12 cellular contexts compared by ENCODE assay signal in genomic region chr6:136607204-136607931, GRCh38. TPM values are rescaled to one million over a fixed set of nuclear protein-coding genes. Genes with fewer than 3 reads are reported as not detected.
DNase-seq lines count a peak whose midpoint lies in the region; ATAC-seq and TF ChIP-seq lines count a peak whose summit lies in the region.
"Had no signal": no experiment of that assay in that cellular context is flagged by ENCODE, and none has a peak within 500 bp of the region (broad histone marks: within the 10 kb centered on the region; RNA-seq: fewer than 3 reads in every experiment).

No MANE protein-coding gene starts in this region.

- no TSS peak for BruUV-seq in Caco-2 (replicated peaks; lab: Mats Ljungman, UMichigan)
- BruUV-seq in Panc1 (replicated peaks; lab: Mats Ljungman, UMichigan): no TSS peak

- H3K4me3 ChIP-seq in Caco-2 (ENCODE audit: low read depth, low read length) (no peak overlapping the region), Panc1 (ENCODE audit: low read depth in 2 of 2, low read length in 2 of 2) (no peak overlapping the region)
- H3K4me3 ChIP-seq: lower lobe of right lung had no signal

- H3K36me3 Mint-ChIP-seq in Caco-2 (ENCODE audit: insufficient read depth, unreplicated experiment): no peaks in the 10 kb centered on the region
- H3K36me3 Mint-ChIP-seq in activated CD8-positive, alpha-beta T cell treated with anti-CD3 and anti-CD28 coated beads, Interleukin-2, amount 10 ng/mL, durations not matched to agents 7 days and 5 days (ENCODE audit: low read depth): peaks cover 27% of the 10 kb centered on the region

- DNase-seq in Caco-2: peak in 1 of 2 experiments; percentile 41
- DNase-seq in M059J (ENCODE audit: low read depth): peak; percentile 59
- peak; percentile 27 for DNase-seq in Panc1 (ENCODE audit: low read depth, low spot score)
- peak; percentile 69 for DNase-seq in iris pigment epithelial cell (ENCODE audit: low read depth)
- DNase-seq in activated CD8-positive, alpha-beta T cell treated with anti-CD3 and anti-CD28 coated beads, Interleukin-2, amount 10 ng/mL, durations not matched to agents 7 days and 5 days: no peak
- no peak for DNase-seq in GM13977 (ENCODE audit: low spot score)

- peaks cover 18% of the 10 kb centered on the region for H3K4me1 ChIP-seq in Caco-2
- peaks cover 35% of the 10 kb centered on the region for H3K4me1 ChIP-seq in Panc1 (ENCODE audit: control insufficient read depth, insufficient read depth, low read length)

- POLR2A ChIA-PET in Caco-2 (lab: Charles Lee) (no interaction called here), Panc1 (lab: Charles Lee) (no interaction called here)
- POLR2A ChIA-PET in activated CD8-positive, alpha-beta T cell treated with anti-CD3 and anti-CD28 coated beads, Interleukin-2, amount 10 ng/mL, durations not matched to agents 7 days and 5 days (lab: Charles Lee): no interaction called here

- in situ Hi-C loops in Panc1 (cut with HindIII; ENCODE audit: low pct_unique_long_range_greater_than_20kb, low sequenced_read_pairs) (no loop called here), GM13977 (cut with MboI; ENCODE audit: low pct_unique_long_range_greater_than_20kb, low sequenced_read_pairs, unreplicated experiment) (no loop called here)

- H3K27ac ChIP-seq in Panc1 (ENCODE audit: low read length): 0 out of 2 replicates have a peak overlapping the region, but pooled peaks have one; percentile 9
- H3K27ac ChIP-seq: lower lobe of right lung, RWPE1 had no signal

- H3K36me3 ChIP-seq in Caco-2 (ENCODE audit: control insufficient read depth, insufficient read depth, low read length) (no peaks in the 10 kb centered on the region), Panc1 (ENCODE audit: control insufficient read depth, insufficient read depth, low read length) (no peaks in the 10 kb centered on the region)

- TF ChIP-seq CTCF in Caco-2 (IDR thresholded peaks at IDR 0.05; ENCODE audit: insufficient read depth in 1 of 2, low read depth in 1 of 2, low read length in 1 of 2, severe bottlenecking in 1 of 2, unreplicated experiment in 1 of 2): no peak
- TF ChIP-seq CTCF in Panc1 (IDR thresholded peaks at IDR 0.05): no peak
- no peak for TF ChIP-seq CTCF in GM13977 (IDR thresholded peaks at IDR 0.05; ENCODE audit: extremely low read depth, insufficient read depth, missing control alignments)

- H3K27ac Mint-ChIP-seq in Caco-2 (ENCODE audit: unreplicated experiment): peak overlapping the region; percentile 43
- no peak overlapping the region for H3K27ac Mint-ChIP-seq in activated CD8-positive, alpha-beta T cell treated with anti-CD3 and anti-CD28 coated beads, Interleukin-2, amount 10 ng/mL, durations not matched to agents 7 days and 5 days
- H3K27ac Mint-ChIP-seq: activated naive CD8-positive, alpha-beta T cell treated with anti-CD3 and anti-CD28 coated beads, Interleukin-2, amount 10 ng/mL, durations not matched to agents 7 days and 5 days; B cell had no signal

- ATAC-seq in Panc1 (no peak), GM19324 (IDR thresholded peaks at IDR 0.05; ENCODE audit: low FRiP score, unreplicated experiment) (no peak), GM21723 (IDR thresholded peaks at IDR 0.05; ENCODE audit: unreplicated experiment) (no peak)
- ATAC-seq in activated CD8-positive, alpha-beta T cell treated with anti-CD3 and anti-CD28 coated beads, Interleukin-2, amount 10 ng/mL, durations not matched to agents 7 days and 5 days: no peak

- H3K27me3 ChIP-seq in Caco-2 (replicated peaks; ENCODE audit: control insufficient read depth, insufficient read depth, low read length) (no peaks in the 10 kb centered on the region), Panc1 (ENCODE audit: control insufficient read depth, insufficient read depth, low read length) (no peaks in the 10 kb centered on the region)

- H3K9me3 Mint-ChIP-seq in Caco-2 (ENCODE audit: unreplicated experiment): no peaks in the 10 kb centered on the region
- H3K9me3 Mint-ChIP-seq in activated CD8-positive, alpha-beta T cell treated with anti-CD3 and anti-CD28 coated beads, Interleukin-2, amount 10 ng/mL, durations not matched to agents 7 days and 5 days (ENCODE audit: insufficient read depth): no peaks in the 10 kb centered on the region
- H3K9me3 Mint-ChIP-seq: activated naive CD8-positive, alpha-beta T cell treated with anti-CD3 and anti-CD28 coated beads, Interleukin-2, amount 10 ng/mL, durations not matched to agents 7 days and 5 days had no signal

- H3K4me3 Mint-ChIP-seq in Caco-2 (ENCODE audit: unreplicated experiment): no peak overlapping the region
- no peak overlapping the region for H3K4me3 Mint-ChIP-seq in activated CD8-positive, alpha-beta T cell treated with anti-CD3 and anti-CD28 coated beads, Interleukin-2, amount 10 ng/mL, durations not matched to agents 7 days and 5 days
- H3K4me3 Mint-ChIP-seq: activated naive CD8-positive, alpha-beta T cell treated with anti-CD3 and anti-CD28 coated beads, Interleukin-2, amount 10 ng/mL, durations not matched to agents 7 days and 5 days; B cell had no signal

- no peaks in the 10 kb centered on the region for H3K9me3 ChIP-seq in Caco-2
- no peaks in the 10 kb centered on the region for H3K9me3 ChIP-seq in Panc1 (ENCODE audit: control insufficient read depth, insufficient read depth, low read depth, low read length)
- H3K9me3 ChIP-seq: lower lobe of right lung had no signal

- no peaks in the 10 kb centered on the region for H3K27me3 Mint-ChIP-seq in Caco-2 (ENCODE audit: insufficient read depth, unreplicated experiment)
- no peaks in the 10 kb centered on the region for H3K27me3 Mint-ChIP-seq in activated CD8-positive, alpha-beta T cell treated with anti-CD3 and anti-CD28 coated beads, Interleukin-2, amount 10 ng/mL, durations not matched to agents 7 days and 5 days (ENCODE audit: low read depth)
- H3K27me3 Mint-ChIP-seq: activated naive CD8-positive, alpha-beta T cell treated with anti-CD3 and anti-CD28 coated beads, Interleukin-2, amount 10 ng/mL, durations not matched to agents 7 days and 5 days; B cell had no signal

- peaks cover 24% of the 10 kb centered on the region for H3K4me1 Mint-ChIP-seq in Caco-2 (ENCODE audit: low read depth, unreplicated experiment)
- H3K4me1 Mint-ChIP-seq in activated CD8-positive, alpha-beta T cell treated with anti-CD3 and anti-CD28 coated beads, Interleukin-2, amount 10 ng/mL, durations not matched to agents 7 days and 5 days (ENCODE audit: low read depth): peaks cover 15% of the 10 kb centered on the region

- intact Hi-C loops in Caco-2 (cut with micrococcal nuclease; ENCODE audit: unreplicated experiment) (no loop called here), Panc1 (cut with micrococcal nuclease; ENCODE audit: unreplicated experiment) (no loop called here)

- CTCF ChIA-PET in Caco-2 (lab: Charles Lee) (interaction anchor here (0.9 to 1.0 kb wide), 2 partner anchors 57 to 185 kb away, joined by 3 to 4 read pairs; partner anchors contain the start of genes MAP3K5 and MAP7), Panc1 (lab: Charles Lee) (interaction anchor here (0.7 kb wide), 1 partner anchor 295 kb away, joined by 4 read pairs; no protein-coding TSS in a partner anchor)
- CTCF ChIA-PET in activated CD8-positive, alpha-beta T cell treated with anti-CD3 and anti-CD28 coated beads, Interleukin-2, amount 10 ng/mL, durations not matched to agents 7 days and 5 days (lab: Charles Lee): interaction anchor here (0.6 to 8.4 kb wide), 7 partner anchors 13 to 191 kb away, joined by 3 to 59 read pairs (median 3); partner anchors contain the start of gene MAP3K5

RNA-seq across cellular contexts. Expression of gene MAP7, which starts 57.1 kb away (rescaled TPM):
- total RNA-seq in Caco-2 (2022) (55.3 and 57.4 TPM in 2 replicates), Panc1 (2021; ENCODE audit: unreplicated experiment) (1.8 TPM)
- 0.15 and 0.49 TPM in 2 replicates for total RNA-seq in M059J (2014; rRNA removed; shearing (Covaris generic))
- polyA plus RNA-seq in Panc1 (2012; ENCODE audit: insufficient read length): 1.2 TPM
- total RNA-seq in activated CD8-positive, alpha-beta T cell treated with anti-CD3 and anti-CD28 coated beads, Interleukin-2, amount 10 ng/mL, durations not matched to agents 7 days and 5 days: under 1 TPM; 0.31 to 0.45 TPM

Comparison
In these comparisons a context has a peak if more than half of its experiments do, and no peak if none do; other contexts are left out.
1. DNase-seq: peak in M059J (single experiment), Panc1 (single experiment) and iris pigment epithelial cell (single experiment); none in activated CD8-positive, alpha-beta T cell treated with anti-CD3 and anti-CD28 coated beads, Interleukin-2, amount 10 ng/mL, durations not matched to agents 7 days and 5 days (single experiment) and GM13977 (single experiment).
2. RNA of gene MAP7, which starts 57.1 kb away (total RNA-seq): 55.3 to 57.4 TPM in Caco-2; 1.8 TPM in Panc1 (single experiment), 0.15 to 0.49 TPM in M059J and 0.31 to 0.45 TPM in activated CD8-positive, alpha-beta T cell treated with anti-CD3 and anti-CD28 coated beads, Interleukin-2, amount 10 ng/mL, durations not matched to agents 7 days and 5 days; every median in the first group is over 10 times any median in the second.